Comparison of ENCODE assay signal across 8 cellular contexts in genomic region chr17:56593741-56594527, GRCh38. TPM values are rescaled to one million over a fixed set of nuclear protein-coding genes. Genes with fewer than 3 reads are reported as not detected.
DNase-seq lines count a peak whose midpoint lies in the region; ATAC-seq and TF ChIP-seq lines count a peak whose summit lies in the region.

No MANE protein-coding gene starts in this region.

- peaks cover 19 to 55% (median 25%) of the 10 kb centered on the region in 4 donors for H3K4me1 Mint-ChIP-seq in CD4-positive, alpha-beta memory T cell
- peaks cover 34% of the 10 kb centered on the region for H3K4me1 Mint-ChIP-seq in HFFc6 (ENCODE audit: low read depth)

- TF ChIP-seq CTCF in HFFc6 (IDR thresholded peaks at IDR 0.05) (peak; percentile 10; the same call in 1 of the 2 replicates), PC-3 (conservative IDR thresholded peaks at IDR 0.05; ENCODE audit: low read depth, low read length) (no peak), gastroesophageal sphincter (IDR thresholded peaks at IDR 0.05) (peak in 1 of 4 experiments; percentile 9), neutrophil (IDR thresholded peaks at IDR 0.05) (no peak)

- H2AFZ ChIP-seq in PC-3 (ENCODE audit: low read length) = peak overlapping the region; percentile 75

- peak overlapping the region in 1 of 2 donors; percentile 45 for H3K4me3 ChIP-seq in CD4-positive, alpha-beta memory T cell (ENCODE audit: low read length in 2 of 2)
- H3K4me3 ChIP-seq in PC-3 (ENCODE audit: low read length) (peak overlapping the region; percentile 74), gastroesophageal sphincter (peak overlapping the region; percentile 31 to 62), neutrophil (ENCODE audit: low read depth in 1 of 2, low read length in 1 of 2) (peak overlapping the region; percentile 31 to 55), aorta (ENCODE audit: low read length in 2 of 2) (peak overlapping the region; percentile 0 to 55)

- H3K9me3 ChIP-seq in CD4-positive, alpha-beta memory T cell (ENCODE audit: control insufficient read depth in 1 of 2, low read length in 2 of 2) = no peaks in the 10 kb centered on the region
- no peaks in the 10 kb centered on the region for H3K9me3 ChIP-seq in PC-3 (ENCODE audit: low read length)
- H3K9me3 ChIP-seq in gastroesophageal sphincter = no peaks in the 10 kb centered on the region
- H3K9me3 ChIP-seq in neutrophil = no peaks in the 10 kb centered on the region
- H3K9me3 ChIP-seq in aorta (ENCODE audit: control insufficient read depth, low read length) = no peaks in the 10 kb centered on the region

- TF ChIP-seq POLR2A in gastroesophageal sphincter (IDR thresholded peaks at IDR 0.05) = no peak

- no peaks in the 10 kb centered on the region for H3K9me2 ChIP-seq in PC-3 (replicated peaks; ENCODE audit: low read length)

- no peaks in the 10 kb centered on the region for H3K36me3 ChIP-seq in CD4-positive, alpha-beta memory T cell (ENCODE audit: insufficient read depth, low read length)
- H3K36me3 ChIP-seq in PC-3 (ENCODE audit: low read depth, low read length) (no peaks in the 10 kb centered on the region), gastroesophageal sphincter (no peaks in the 10 kb centered on the region), neutrophil (no peaks in the 10 kb centered on the region), aorta (ENCODE audit: control insufficient read depth in 1 of 2, insufficient read depth in 2 of 2, low read length in 1 of 2) (no peaks in the 10 kb centered on the region)

- no CpG with 5 or more reads among the region's 91 CpGs for WGBS in gastroesophageal sphincter (ENCODE audit: low coverage in 1 of 2), 2 donors
- 0% methylated on average over 64 to 91 of the region's 91 CpGs for WGBS in aorta, 2 donors

- peak overlapping the region in 7 of 8 donors; percentile 59 to 79 (median 68) for H3K4me3 Mint-ChIP-seq in CD4-positive, alpha-beta memory T cell
- H3K4me3 Mint-ChIP-seq in HFFc6 = peak overlapping the region; percentile 85

- no peaks in the 10 kb centered on the region for H4K20me1 ChIP-seq in PC-3 (ENCODE audit: low read length)

- H3K9me3 Mint-ChIP-seq in CD4-positive, alpha-beta memory T cell = no peaks in the 10 kb centered on the region
- no peaks in the 10 kb centered on the region for H3K9me3 Mint-ChIP-seq in HFFc6

- peaks cover 21% of the 10 kb centered on the region for H3K79me2 ChIP-seq in PC-3 (ENCODE audit: low read length)

- H3K27ac ChIP-seq in CD4-positive, alpha-beta memory T cell (ENCODE audit: low read depth, low read length) = no peak overlapping the region
- H3K27ac ChIP-seq in PC-3 (ENCODE audit: low read length) (peak overlapping the region; percentile 19), gastroesophageal sphincter (peak overlapping the region in 3 of 4 donors; percentile 69 to 83 (median 77)), neutrophil (no peak overlapping the region), aorta (ENCODE audit: low read depth in 1 of 2, low read length in 2 of 2) (no peak overlapping the region)

- DNase-seq in CD4-positive, alpha-beta memory T cell = peak in 3 of 5 donors; percentile 24 to 31 (median 30)
- DNase-seq in HFFc6 = peak; percentile 75
- peak; percentile 79 for DNase-seq in PC-3
- DNase-seq in activated naive CD4-positive, alpha-beta T cell (lab: John Stamatoyannopoulos, UW) = peak in 3 of 4 experiments; percentile 12 to 46 (median 42)
- peak; percentile 71 to 85 for DNase-seq in aorta

- no peak overlapping the region for H3K27ac Mint-ChIP-seq in CD4-positive, alpha-beta memory T cell
- peak overlapping the region; percentile 51 for H3K27ac Mint-ChIP-seq in HFFc6

- H3K4me2 ChIP-seq in PC-3 (ENCODE audit: low read length) = peak overlapping the region; percentile 93

- H3K27me3 ChIP-seq in CD4-positive, alpha-beta memory T cell (ENCODE audit: insufficient read depth, low read length) = peaks cover 25% of the 10 kb centered on the region
- peaks cover 14% of the 10 kb centered on the region; the same call in 1 of the 2 replicates for H3K27me3 ChIP-seq in PC-3 (ENCODE audit: low read length)
- H3K27me3 ChIP-seq in gastroesophageal sphincter = peaks cover 72% of the 10 kb centered on the region
- H3K27me3 ChIP-seq in neutrophil = peaks cover 100% of the 10 kb centered on the region
- no peaks in the 10 kb centered on the region for H3K27me3 ChIP-seq in aorta (ENCODE audit: control insufficient read depth in 1 of 2, insufficient read depth in 2 of 2, low read length in 1 of 2)

- H3K36me3 Mint-ChIP-seq in CD4-positive, alpha-beta memory T cell = no peaks in the 10 kb centered on the region
- no peaks in the 10 kb centered on the region for H3K36me3 Mint-ChIP-seq in HFFc6 (ENCODE audit: low read depth)

- peak overlapping the region; percentile 51 for H3K9ac ChIP-seq in PC-3 (ENCODE audit: low read length)

- ATAC-seq in PC-3 (peak; percentile 53), gastroesophageal sphincter (peak; percentile 81), aorta (ENCODE audit: low FRiP score) (peak; percentile 80), GM19467 (IDR thresholded peaks at IDR 0.05; ENCODE audit: unreplicated experiment) (no peak)

- POLR2A ChIA-PET in CD4-positive, alpha-beta memory T cell (lab: Charles Lee; ENCODE audit: partially characterized antibody) = interaction anchor here (0.7 to 1.6 kb wide), 4 partner anchors 8 to 186 kb away, joined by 5 to 12 read pairs (median 7); no protein-coding TSS in a partner anchor
- POLR2A ChIA-PET in PC-3 (lab: Charles Lee; ENCODE audit: unreplicated experiment) = interaction anchor here (0.6 to 1.1 kb wide), 7 partner anchors 34 to 1353 kb away, joined by 3 to 6 read pairs (median 5); partner anchors contain the start of gene TRIM25

- TF ChIP-seq EP300 in gastroesophageal sphincter (IDR thresholded peaks at IDR 0.05) = no peak

- intact Hi-C loops in CD4-positive, alpha-beta memory T cell (cut with micrococcal nuclease) = loop anchor here (5.0 kb wide), 1 partner anchor 368 kb away; the partner anchor contains the start of gene COIL
- intact Hi-C loops in PC-3 (cut with micrococcal nuclease) = loop anchor here (1.0 to 2.0 kb wide), 5 partner anchors 35 to 241 kb away; partner anchors contain the start of gene DGKE
- intact Hi-C loops in aorta (cut with DNase I) = loop anchor here (2.0 to 5.0 kb wide), 3 partner anchors 121 to 188 kb away; no protein-coding TSS in a partner anchor

- CTCF ChIA-PET in CD4-positive, alpha-beta memory T cell (lab: Charles Lee; ENCODE audit: partially characterized antibody) = interaction anchor here (0.7 to 7.4 kb wide), 11 partner anchors 9 to 187 kb away, joined by 3 to 69 read pairs (median 4); no protein-coding TSS in a partner anchor
- CTCF ChIA-PET in PC-3 (lab: Charles Lee) = interaction anchor here (0.8 to 5.4 kb wide), 6 partner anchors 36 to 187 kb away, joined by 3 to 76 read pairs (median 11); no protein-coding TSS in a partner anchor

- no TSS peak for BruUV-seq in PC-3 (replicated peaks; lab: Mats Ljungman, UMichigan)

- no peaks in the 10 kb centered on the region for H3F3A ChIP-seq in PC-3 (ENCODE audit: low read length, unreplicated experiment)

- H3K4me1 ChIP-seq in CD4-positive, alpha-beta memory T cell (ENCODE audit: insufficient read depth, low read length) = peaks cover 44% of the 10 kb centered on the region
- peaks cover 25% of the 10 kb centered on the region for H3K4me1 ChIP-seq in PC-3 (ENCODE audit: insufficient read depth, low read length)
- H3K4me1 ChIP-seq in gastroesophageal sphincter = peaks cover 0 to 61% (median 40%) of the 10 kb centered on the region in 3 donors
- peaks cover 26 to 47% of the 10 kb centered on the region in 2 experiments for H3K4me1 ChIP-seq in neutrophil (ENCODE audit: control insufficient read depth in 1 of 2, insufficient read depth in 1 of 2, low read depth in 1 of 2, low read length in 1 of 2)
- peaks cover 0 to 4% of the 10 kb centered on the region in 2 donors for H3K4me1 ChIP-seq in aorta (ENCODE audit: control insufficient read depth in 1 of 2, insufficient read depth in 2 of 2, low read length in 2 of 2)

- H3K27me3 Mint-ChIP-seq in CD4-positive, alpha-beta memory T cell = peaks cover 34 to 53% of the 10 kb centered on the region in 2 donors
- H3K27me3 Mint-ChIP-seq in HFFc6 (ENCODE audit: insufficient read depth) = peaks cover 15% of the 10 kb centered on the region; the same call in 1 of the 2 replicates

RNA-seq across cellular contexts. Expression of gene NOG, which starts 0.4 kb away (rescaled TPM):
- 10 to 100 TPM; 15.4 to 16.2 TPM for total RNA-seq in CD4-positive, alpha-beta memory T cell
- 1 to 10 TPM in 1 of 2 donors, under 1 TPM in 1; 0.88 to 3.6 TPM for polyA plus RNA-seq in CD4-positive, alpha-beta memory T cell
- 10 to 100 TPM; 18.3 to 21.2 (median 19.4) TPM for total RNA-seq in HFFc6 (2021; fragmentation: NEBNext Ultra II Directional; extraction: Animal tissue kit (Norgen Biotek cat#: 25700))
- total RNA-seq in PC-3 (2014; rRNA removed) (23.9 and 30.6 TPM in 2 replicates), gastroesophageal sphincter (1 to 10 TPM in 3 of 4 donors, not detected in 1; 2.7 to 8.4 (median 3.2) TPM), aorta (1 to 10 TPM in 1 of 2 donors, under 1 TPM in 1; 0.84 to 3.6 TPM)
- under 1 TPM in 1 of 2 donors, not detected in 1; 0.50 TPM for polyA plus RNA-seq in aorta

Comparison
In these comparisons a context has a peak if more than half of its experiments do, and no peak if none do; other contexts are left out.
1. H3K27ac ChIP-seq: peak in PC-3 (single experiment) and gastroesophageal sphincter (3 of 4); none in CD4-positive, alpha-beta memory T cell (single experiment), neutrophil (single experiment) and aorta (0 of 2).
2. Peak in every context shown above with its lines, with median percentiles within 50 percentile points of each other: DNase-seq.